Comparison of ENCODE assay signal across 8 cellular contexts in the genomic region with DNA sequence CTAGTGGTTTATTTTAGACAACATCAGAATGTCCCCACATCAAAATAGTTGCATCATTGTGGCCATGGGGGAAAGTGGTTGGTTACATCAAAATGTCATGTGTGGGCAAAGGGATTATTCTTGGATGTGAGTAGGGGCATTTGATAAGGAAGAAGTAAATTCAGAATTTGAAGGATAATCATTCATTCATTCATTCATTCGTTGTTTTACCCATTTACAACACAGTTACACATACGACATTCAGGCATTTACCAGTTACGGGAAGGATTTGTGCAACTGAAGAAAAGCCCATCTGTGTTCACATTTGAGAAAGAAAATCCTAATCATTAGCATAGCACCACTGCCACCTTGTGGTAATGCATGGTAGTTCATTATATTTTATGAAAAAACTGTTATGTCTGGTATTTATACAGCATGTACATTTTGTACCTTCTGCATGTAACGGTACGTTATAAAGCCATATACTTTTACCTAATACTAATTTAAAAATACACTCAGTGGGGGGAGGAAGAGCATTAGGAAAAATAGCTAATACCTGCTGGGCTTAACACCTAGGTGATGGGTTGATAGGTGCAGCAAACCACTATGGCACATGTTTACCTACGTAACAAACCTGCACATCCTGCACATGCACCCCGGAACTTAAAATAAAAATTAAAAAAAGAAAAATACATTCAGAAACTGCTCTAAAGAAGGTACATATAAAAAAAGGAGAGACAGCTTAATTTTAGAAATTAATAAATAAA.
DNase-seq lines count a peak whose midpoint lies in the region; ATAC-seq and TF ChIP-seq lines count a peak whose summit lies in the region.

No MANE protein-coding gene starts in this region.

- 12% methylated on average over 7 of the region's 7 CpGs for WGBS in right lobe of liver (ENCODE audit: insufficient coverage, low coverage, low lambda C conversion rate, missing lambda C conversion rate)
- 19% methylated on average over 7 of the region's 7 CpGs for WGBS in suprapubic skin

- ATAC-seq in right lobe of liver (peak; percentile 80 to 93 (median 90)), HG02885 (IDR thresholded peaks at IDR 0.05; ENCODE audit: poor library complexity, unreplicated experiment) (no peak)

- POLR2A ChIA-PET in RWPE1 (lab: Yijun Ruan, JAX; ENCODE audit: low non-redundant PET) = no interaction called here

- H3K9me3 ChIP-seq in right lobe of liver (no peaks in the 10 kb centered on the region), suprapubic skin (no peaks in the 10 kb centered on the region)

- H3K27me3 ChIP-seq in right lobe of liver = no peaks in the 10 kb centered on the region
- no peaks in the 10 kb centered on the region for H3K27me3 ChIP-seq in suprapubic skin

- TF ChIP-seq CTCF in RWPE1 (conservative IDR thresholded peaks at IDR 0.05; ENCODE audit: low read depth) (peak; percentile 74), right lobe of liver (IDR thresholded peaks at IDR 0.05) (peak; percentile 75 to 92 (median 84)), suprapubic skin (IDR thresholded peaks at IDR 0.05) (peak; percentile 54 to 86)

- no peak overlapping the region for H3K4me3 ChIP-seq in right lobe of liver
- H3K4me3 ChIP-seq in suprapubic skin = no peak overlapping the region

- TF ChIP-seq POLR2A in right lobe of liver (IDR thresholded peaks at IDR 0.05) (no peak), suprapubic skin (IDR thresholded peaks at IDR 0.05) (no peak)

- no peak for TF ChIP-seq EP300 in suprapubic skin (IDR thresholded peaks at IDR 0.05)

- intact Hi-C loops in right lobe of liver (cut with DNase I) = no loop called here

- H3K36me3 ChIP-seq in right lobe of liver = no peaks in the 10 kb centered on the region
- no peaks in the 10 kb centered on the region for H3K36me3 ChIP-seq in suprapubic skin

- CTCF ChIA-PET in RWPE1 (lab: Yijun Ruan, JAX) = interaction anchor here (0.6 to 1.2 kb wide), 7 partner anchors 8 to 337 kb away, joined by 3 to 5 read pairs (median 3); no protein-coding TSS in a partner anchor

- H3K27ac ChIP-seq in RWPE1 (no peak overlapping the region), right lobe of liver (no peak overlapping the region), suprapubic skin (no peak overlapping the region)

- DNase-seq in stimulated activated CD4-positive, alpha-beta T cell treated with anti-CD3 and anti-CD28 coated beads, Interleukin-12 subunit alpha, Interleukin-12 subunit beta, amount 100 ng/mL, for 4 hours = peak; percentile 8
- no peak for DNase-seq in stimulated activated CD4-positive, alpha-beta T cell treated with anti-CD3 and anti-CD28 coated beads, Interleukin-4, amount 100 ng/mL, for 4 hours
- DNase-seq in M059J (ENCODE audit: low read depth) = peak; percentile 74
- peak; percentile 50 for DNase-seq in RWPE1 (ENCODE audit: low spot score)
- DNase-seq in cerebellar nuclear complex (lab: John Stamatoyannopoulos, UW) = peak; percentile 4 to 42
- no peak for DNase-seq in right lobe of liver
- no peak for DNase-seq in suprapubic skin (ENCODE audit: low spot score in 2 of 2)

- H3K4me1 ChIP-seq in right lobe of liver (no peaks in the 10 kb centered on the region), suprapubic skin (peaks cover 10% of the 10 kb centered on the region)

Comparison
In these comparisons a context has a peak if more than half of its experiments do, and no peak if none do; other contexts are left out.
1. DNase-seq: peak in stimulated activated CD4-positive, alpha-beta T cell treated with anti-CD3 and anti-CD28 coated beads, Interleukin-12 subunit alpha, Interleukin-12 subunit beta, amount 100 ng/mL, for 4 hours (single experiment), M059J (single experiment), RWPE1 (single experiment) and cerebellar nuclear complex (2 of 2); none in stimulated activated CD4-positive, alpha-beta T cell treated with anti-CD3 and anti-CD28 coated beads, Interleukin-4, amount 100 ng/mL, for 4 hours (0 of 2), right lobe of liver (0 of 3) and suprapubic skin (0 of 2).
2. Peak in every context shown above with its lines, with median percentiles within 50 percentile points of each other: CTCF ChIP-seq.